9 cellular contexts compared by ENCODE assay signal in the genomic region with DNA sequence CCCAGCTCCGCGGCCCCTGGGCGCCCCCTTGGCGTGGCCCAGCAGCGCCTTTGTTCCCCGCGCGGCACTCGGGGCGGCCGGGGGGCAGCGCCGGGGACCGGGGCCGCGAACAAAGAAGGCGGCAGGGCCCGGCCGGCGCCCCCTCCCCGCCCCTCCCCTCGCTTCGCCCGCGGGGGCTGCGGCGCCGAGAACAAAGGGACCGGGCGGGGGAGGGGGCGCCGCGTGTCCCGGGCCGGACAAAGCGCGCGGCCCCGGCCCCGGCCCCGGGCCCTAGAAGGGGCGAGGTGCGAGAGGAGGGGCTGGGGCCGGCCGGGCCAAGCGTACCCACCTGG. TPM values are rescaled to one million over a fixed set of nuclear protein-coding genes. Genes with fewer than 3 reads are reported as not detected.
A peak's percentile ranks its signal among the peaks of the same experiment; 100 is the strongest.
DNase-seq lines count a peak whose midpoint lies in the region; ATAC-seq and TF ChIP-seq lines count a peak whose summit lies in the region.
"Had no signal": no experiment of that assay in that cellular context is flagged by ENCODE, and none has a peak within 500 bp of the region (broad histone marks: within the 10 kb centered on the region; RNA-seq: fewer than 3 reads in every experiment).

No MANE protein-coding gene starts in this region.

- H3K27ac ChIP-seq in HUES6 (ENCODE audit: low read depth, low read length), result peak overlapping the region; percentile 88

- H3K27ac Mint-ChIP-seq in progenitor cell of endocrine pancreas, result no peak overlapping the region

- DNase-seq in epithelial cell of proximal tubule (ENCODE audit: low read depth) (no peak), progenitor cell of endocrine pancreas (ENCODE audit: low spot score, unreplicated experiment) (no peak), CD1c-positive myeloid dendritic cell (ENCODE audit: extremely low spot score) (no peak), anterior cingulate cortex (lab: John Stamatoyannopoulos, UW) (no peak)
- no peak for DNase-seq in activated naive CD4-positive, alpha-beta T cell treated with Interleukin-2 at 50 U/mL for 16 hours
- DNase-seq in activated CD4-positive, alpha-beta T cell treated with anti-CD3 and anti-CD28 coated beads, Interleukin-2, amount 50 U/mL, for 4 hours, result no peak

- H3K36me3 ChIP-seq in HUES6 (ENCODE audit: control insufficient read depth, insufficient read depth, low read length), result peaks cover 43% of the 10 kb centered on the region

- TF ChIP-seq CTCF in epithelial cell of proximal tubule (conservative IDR thresholded peaks at IDR 0.05; ENCODE audit: low read depth, low read length) (no peak), progenitor cell of endocrine pancreas (IDR thresholded peaks at IDR 0.05; ENCODE audit: unreplicated experiment) (no peak)

- H3K9me3 ChIP-seq in HUES6 (ENCODE audit: control insufficient read depth, insufficient read depth, low read depth, low read length), result no peaks in the 10 kb centered on the region

- peak overlapping the region; percentile 80 for H3K4me3 ChIP-seq in HUES6 (ENCODE audit: low read depth, low read length)
- peak overlapping the region; percentile 72 for H3K4me3 ChIP-seq in epithelial cell of proximal tubule (ENCODE audit: low read depth, low read length)

- peaks cover 40% of the 10 kb centered on the region for H3K4me1 Mint-ChIP-seq in progenitor cell of endocrine pancreas (ENCODE audit: low read depth)

- H3K36me3 Mint-ChIP-seq in progenitor cell of endocrine pancreas (ENCODE audit: insufficient read depth), result peaks cover 17% of the 10 kb centered on the region

- peaks cover 35% of the 10 kb centered on the region for H3K4me1 ChIP-seq in HUES6 (ENCODE audit: control insufficient read depth, insufficient read depth, low read length)

- peak overlapping the region; percentile 48 for H3K4me3 Mint-ChIP-seq in progenitor cell of endocrine pancreas (ENCODE audit: low read depth)

- peaks cover 7% of the 10 kb centered on the region for H3K27me3 ChIP-seq in HUES6 (ENCODE audit: control insufficient read depth, insufficient read depth, low read length)

- H3K9ac ChIP-seq in HUES6 (ENCODE audit: low read length), result peak overlapping the region; percentile 94

- peak; percentile 12 for ATAC-seq in GM18519 (IDR thresholded peaks at IDR 0.05; ENCODE audit: low FRiP score, unreplicated experiment)

- H3K9me3 Mint-ChIP-seq in progenitor cell of endocrine pancreas (ENCODE audit: low read depth), result no peaks in the 10 kb centered on the region
- H3K9me3 Mint-ChIP-seq: T-helper 1 cell treated with Interleukin-12 subunit alpha and Interleukin-12 subunit beta and Interleukin-4 antibody, amounts not matched to agents 30 μg/mL and 1 μg/mL, for 36 hours had no signal

- peaks cover 13% of the 10 kb centered on the region for H3K27me3 Mint-ChIP-seq in progenitor cell of endocrine pancreas

RNA-seq across cellular contexts. Expression of a gene that starts 0.4 kb away (rescaled TPM):
- total RNA-seq in epithelial cell of proximal tubule (190 and 199 TPM in 2 replicates), progenitor cell of endocrine pancreas (774 and 833 TPM in 2 replicates)

RNA-seq across cellular contexts. Expression of a gene that starts 26.7 kb away (rescaled TPM):
- total RNA-seq in epithelial cell of proximal tubule (1.7 and 11.7 TPM in 2 replicates), progenitor cell of endocrine pancreas (15.0 and 17.3 TPM in 2 replicates)

RNA-seq across cellular contexts. Expression of a gene that starts 26.8 kb away (rescaled TPM):
- 0.58 TPM in 1 of 2 replicates, not detected in the other for total RNA-seq in epithelial cell of proximal tubule
- total RNA-seq in progenitor cell of endocrine pancreas, result 3.1 and 3.9 TPM in 2 replicates

RNA-seq across cellular contexts. Expression of a gene that starts 43.7 kb away (rescaled TPM):
- total RNA-seq in epithelial cell of proximal tubule (117 and 127 TPM in 2 replicates), progenitor cell of endocrine pancreas (197 and 207 TPM in 2 replicates)

RNA-seq across cellular contexts. Expression of a gene that starts 58.7 kb away (rescaled TPM):
- total RNA-seq in epithelial cell of proximal tubule (56.7 and 61.1 TPM in 2 replicates), progenitor cell of endocrine pancreas (91.0 and 93.6 TPM in 2 replicates)
